In genomic region chr5:80181618-80182211, GRCh38 we compare ENCODE assay signal across 8 cellular contexts.
DNase-seq lines count a peak whose midpoint lies in the region; ATAC-seq and TF ChIP-seq lines count a peak whose summit lies in the region.
"Had no signal": no experiment of that assay in that cellular context is flagged by ENCODE, and none has a peak within 500 bp of the region (broad histone marks: within the 10 kb centered on the region; RNA-seq: fewer than 3 reads in every experiment).

No MANE protein-coding gene starts in this region.

- no TSS peak for BruUV-seq in mammary epithelial cell (replicated peaks; lab: Mats Ljungman, UMichigan)

- DNase-seq in HUDEP-2 (lab: John Stamatoyannopoulos, UW; ENCODE audit: unreplicated experiment in 76 of 76) (peak in 73 of 76 experiments; percentile 15 to 94 (median 73)), NOMO-1 treated with DMSO at 0.1 percent for 48 hours (lab: John Stamatoyannopoulos, UW; ENCODE audit: unreplicated experiment) (peak; percentile 58), mammary epithelial cell (peak; percentile 75), progenitor cell of endocrine pancreas (ENCODE audit: low spot score, unreplicated experiment) (no peak), posterior cingulate gyrus (no peak), sigmoid colon (no peak)
- DNase-seq: left cardiac atrium had no signal

- in situ Hi-C loops in mammary epithelial cell (cut with MboI; ENCODE audit: low sequenced_read_pairs in 2 of 2): no loop called here

- TF ChIP-seq CTCF in mammary epithelial cell (conservative IDR thresholded peaks at IDR 0.05 in 1 of 2, IDR thresholded peaks at IDR 0.05 in 1 of 2; ENCODE audit: extremely low read depth in 1 of 2, insufficient read depth in 1 of 2, low read depth in 1 of 2, low read length in 2 of 2) (no peak), progenitor cell of endocrine pancreas (IDR thresholded peaks at IDR 0.05; ENCODE audit: unreplicated experiment) (no peak), sigmoid colon (IDR thresholded peaks at IDR 0.05) (no peak)

- H3K27me3 ChIP-seq in mammary epithelial cell (ENCODE audit: insufficient read depth, low read length) (no peaks in the 10 kb centered on the region), sigmoid colon (no peaks in the 10 kb centered on the region)

- no peak overlapping the region for H3K4me3 Mint-ChIP-seq in progenitor cell of endocrine pancreas (ENCODE audit: low read depth)

- no peak overlapping the region for H3K4me3 ChIP-seq in mammary epithelial cell (replicated peaks in 1 of 3; ENCODE audit: insufficient read depth in 1 of 3, low read depth in 2 of 3, low read length in 3 of 3)
- H3K4me3 ChIP-seq in sigmoid colon: no peak overlapping the region

- TF ChIP-seq POLR2A in sigmoid colon (IDR thresholded peaks at IDR 0.05): no peak

- no peaks in the 10 kb centered on the region for H4K20me1 ChIP-seq in mammary epithelial cell (ENCODE audit: insufficient read depth, low read length)

- peaks cover 21% of the 10 kb centered on the region for H3K36me3 Mint-ChIP-seq in progenitor cell of endocrine pancreas (ENCODE audit: insufficient read depth)

- CTCF ChIA-PET in mammary epithelial cell (lab: Charles Lee; ENCODE audit: low non-redundant PET): no interaction called here

- intact Hi-C loops in mammary epithelial cell (cut with micrococcal nuclease) (no loop called here), posterior cingulate gyrus (cut with DNase I) (no loop called here), sigmoid colon (cut with DNase I) (no loop called here)

- no peak overlapping the region for H3K27ac ChIP-seq in mammary epithelial cell (ENCODE audit: insufficient read depth, low read depth, low read length)
- H3K27ac ChIP-seq in sigmoid colon: no peak overlapping the region

- peak overlapping the region; percentile 0 for H3K4me2 ChIP-seq in mammary epithelial cell (ENCODE audit: insufficient read depth, low read depth, low read length)

- H3K79me2 ChIP-seq in mammary epithelial cell (ENCODE audit: insufficient read depth, low read length): peaks cover 9% of the 10 kb centered on the region

- no peaks in the 10 kb centered on the region for H3K27me3 Mint-ChIP-seq in progenitor cell of endocrine pancreas

- no peak overlapping the region for H2AFZ ChIP-seq in mammary epithelial cell (ENCODE audit: low read depth, low read length)

- no peak for TF ChIP-seq EP300 in sigmoid colon (IDR thresholded peaks at IDR 0.05)

- peaks cover 10% of the 10 kb centered on the region for H3K4me1 ChIP-seq in mammary epithelial cell (ENCODE audit: insufficient read depth, low read length)
- peaks cover 0 to 12% (median 6%) of the 10 kb centered on the region in 4 donors for H3K4me1 ChIP-seq in sigmoid colon

- H3K9ac ChIP-seq in mammary epithelial cell (ENCODE audit: insufficient read depth, low read length): no peak overlapping the region

- dilution Hi-C loops in mammary epithelial cell (cut with HindIII; ENCODE audit: low sequenced_read_pairs): no loop called here

- H3K9me3 ChIP-seq in mammary epithelial cell (replicated peaks; ENCODE audit: insufficient read depth, low read length) (no peaks in the 10 kb centered on the region), sigmoid colon (no peaks in the 10 kb centered on the region)

- H3K4me1 Mint-ChIP-seq in progenitor cell of endocrine pancreas (ENCODE audit: low read depth): peaks cover 63% of the 10 kb centered on the region

- H3K9me3 Mint-ChIP-seq in progenitor cell of endocrine pancreas (ENCODE audit: low read depth): no peaks in the 10 kb centered on the region

- peak overlapping the region; percentile 90 for H3K27ac Mint-ChIP-seq in progenitor cell of endocrine pancreas

- 27% methylated on average over 5 of the region's 5 CpGs for WGBS in mammary epithelial cell (ENCODE audit: low coverage, missing lambda C conversion rate)
- WGBS in sigmoid colon, 2 donors: 9 to 30% methylated on average over 5 of the region's 5 CpGs

- H3K36me3 ChIP-seq in mammary epithelial cell (ENCODE audit: insufficient read depth, low read length) (no peaks in the 10 kb centered on the region), sigmoid colon (peaks cover 0 to 10% (median 0%) of the 10 kb centered on the region in 4 donors)

- no peak for ATAC-seq in HG03175 (IDR thresholded peaks at IDR 0.05; ENCODE audit: unreplicated experiment)

Comparison
In these comparisons a context has a peak if more than half of its experiments do, and no peak if none do; other contexts are left out.
1. DNase-seq: peak in HUDEP-2 (73 of 76), NOMO-1 treated with DMSO at 0.1 percent for 48 hours (single experiment) and mammary epithelial cell (single experiment); none in progenitor cell of endocrine pancreas (single experiment), posterior cingulate gyrus (0 of 10) and sigmoid colon (single experiment).